ENCODE assay signal across 9 cellular contexts in genomic region chr14:91374897-91375747, GRCh38. TPM values are rescaled to one million over a fixed set of nuclear protein-coding genes. Genes with fewer than 3 reads are reported as not detected.
DNase-seq lines count a peak whose midpoint lies in the region; ATAC-seq, FAIRE-seq and TF ChIP-seq lines count a peak whose summit lies in the region.
"Had no signal": no experiment of that assay in that cellular context is flagged by ENCODE, and none has a peak within 500 bp of the region (broad histone marks: within the 10 kb centered on the region; RNA-seq: fewer than 3 reads in every experiment).

No MANE protein-coding gene starts in this region.

- peak overlapping the region; percentile 76 for H3K4me2 ChIP-seq in Loucy (ENCODE audit: low read depth, low read length, poor library complexity, severe bottlenecking)

- no peaks in the 10 kb centered on the region for H3K27me3 Mint-ChIP-seq in endodermal cell (ENCODE audit: insufficient read depth)

- H3K36me3 Mint-ChIP-seq in endodermal cell (ENCODE audit: low read depth), result peaks cover 5% of the 10 kb centered on the region

- H3K36me3 ChIP-seq in Loucy (ENCODE audit: insufficient read depth, low read length) (peaks cover 18% of the 10 kb centered on the region; the same call in 1 of the 2 replicates), endodermal cell (ENCODE audit: control insufficient read depth, insufficient read depth, low read length) (no peaks in the 10 kb centered on the region)

- H3K9me2 ChIP-seq in Loucy (replicated peaks; ENCODE audit: low read depth, low read length), result no peaks in the 10 kb centered on the region

- ATAC-seq in GM21447 (IDR thresholded peaks at IDR 0.05; ENCODE audit: unreplicated experiment) (no peak), HG03045 (IDR thresholded peaks at IDR 0.05; ENCODE audit: unreplicated experiment) (no peak)
- ATAC-seq: esophagus mucosa had no signal

- POLR2A ChIA-PET in HEK293T (lab: Yijun Ruan, JAX), result no interaction called here

- no peaks in the 10 kb centered on the region for H3K9me3 Mint-ChIP-seq in endodermal cell

- H3K9me3 ChIP-seq in Loucy (ENCODE audit: insufficient read depth, low read depth, low read length) (no peaks in the 10 kb centered on the region), endodermal cell (ENCODE audit: control insufficient read depth, low read length) (no peaks in the 10 kb centered on the region)

- H3K9ac ChIP-seq in Loucy (ENCODE audit: low read depth, low read length, poor library complexity, severe bottlenecking), result no peak overlapping the region
- no peak overlapping the region for H3K9ac ChIP-seq in endodermal cell (ENCODE audit: extremely low read depth, low read length, poor library complexity, severe bottlenecking)

- H3F3A ChIP-seq in Loucy (ENCODE audit: low read depth), result peaks cover 10% of the 10 kb centered on the region; the same call in 1 of the 2 replicates

- peak overlapping the region; percentile 78 for H3K27ac Mint-ChIP-seq in endodermal cell

- WGBS in endodermal cell (ENCODE audit: insufficient coverage in 1 of 2, insufficient read length in 1 of 2), 2 experiments, result 89 to 95% methylated on average over 16 to 28 of the region's 28 CpGs

- H3K27ac ChIP-seq in C4-2B (peak overlapping the region; percentile 76), endodermal cell (ENCODE audit: low read depth, low read length) (peak overlapping the region; percentile 9)

- peaks cover 90% of the 10 kb centered on the region for H4K20me1 ChIP-seq in Loucy (ENCODE audit: insufficient read depth, low read length, poor library complexity, severe bottlenecking)

- peaks cover 56% of the 10 kb centered on the region for H3K4me1 Mint-ChIP-seq in endodermal cell

- peaks cover 89% of the 10 kb centered on the region for H3K79me2 ChIP-seq in Loucy (ENCODE audit: insufficient read depth, low read length)

- no peak for FAIRE-seq in frontal cortex (lab: Jason Lieb, UNC)

- peak; percentile 76 for DNase-seq in RPMI8226
- peak; percentile 73 for DNase-seq in endodermal cell
- DNase-seq in frontal cortex (ENCODE audit: low spot score in 2 of 2), result no peak
- no peak for DNase-seq in HEK293T (ENCODE audit: extremely low spot score)

- TF ChIP-seq CTCF in C4-2B (conservative IDR thresholded peaks at IDR 0.05) (no peak), Loucy (conservative IDR thresholded peaks at IDR 0.05; ENCODE audit: low read length) (no peak), endodermal cell (conservative IDR thresholded peaks at IDR 0.05) (no peak)

- H3K27me3 ChIP-seq in Loucy (ENCODE audit: insufficient read depth, low read length, poor library complexity, severe bottlenecking) (no peaks in the 10 kb centered on the region), endodermal cell (ENCODE audit: control insufficient read depth, insufficient read depth, low read length, poor library complexity, severe bottlenecking) (no peaks in the 10 kb centered on the region)

- no peak overlapping the region for H2AFZ ChIP-seq in Loucy (ENCODE audit: low read length)

- H3K4me1 ChIP-seq in Loucy (ENCODE audit: insufficient read depth, low read length, poor library complexity, severe bottlenecking) (peaks cover 70% of the 10 kb centered on the region), endodermal cell (ENCODE audit: control insufficient read depth, insufficient read depth, low read length) (peaks cover 7% of the 10 kb centered on the region)

- CTCF ChIA-PET in HEK293T (lab: Yijun Ruan, JAX), result interaction anchor here (0.6 kb wide), 1 partner anchor 533 kb away, joined by 3 read pairs; no protein-coding TSS in a partner anchor

- H3K4me3 ChIP-seq in Loucy (ENCODE audit: low read length, poor library complexity, severe bottlenecking) (no peak overlapping the region), endodermal cell (ENCODE audit: low read length) (no peak overlapping the region)

- H3K4me3 Mint-ChIP-seq in endodermal cell, result peak overlapping the region; percentile 10

TF ChIP-seq in HEK293T, 16 proteins besides CTCF, POLR2A, EP300 and RAD21:
- TF ChIP-seq NFRKB (IDR thresholded peaks at IDR 0.05) (no peak), FOXM1 (IDR thresholded peaks at IDR 0.05; ENCODE audit: borderline replicate concordance) (no peak), FOXK2 (IDR thresholded peaks at IDR 0.05) (no peak), SP1 (IDR thresholded peaks at IDR 0.05) (no peak), L3MBTL2 (conservative IDR thresholded peaks at IDR 0.05) (no peak), ZNF384 (IDR thresholded peaks at IDR 0.05) (no peak), PKNOX1 (IDR thresholded peaks at IDR 0.05) (no peak), HDGF (IDR thresholded peaks at IDR 0.05; ENCODE audit: borderline replicate concordance) (no peak), ARNT (IDR thresholded peaks at IDR 0.05) (no peak), SUZ12 (IDR thresholded peaks at IDR 0.05) (no peak), LEF1 (IDR thresholded peaks at IDR 0.05; ENCODE audit: borderline replicate concordance) (no peak), CTBP1 (IDR thresholded peaks at IDR 0.05; ENCODE audit: borderline replicate concordance) (no peak), ELF4 (IDR thresholded peaks at IDR 0.05) (no peak), BHLHE40 (IDR thresholded peaks at IDR 0.05; ENCODE audit: borderline replicate concordance) (no peak), TARDBP (IDR thresholded peaks at IDR 0.05) (no peak), FOXA1 (IDR thresholded peaks at IDR 0.05) (no peak)

RNA-seq across cellular contexts. Expression of gene CCDC88C, which starts 42.5 kb away (rescaled TPM):
- total RNA-seq in endodermal cell (10 to 100 TPM; 50.0 to 50.5 TPM), frontal cortex (22.4 TPM)
- polyA plus RNA-seq in endodermal cell (2013, experiment 1 of 2), result 26.5 TPM
- 22.2 TPM for polyA plus RNA-seq in endodermal cell (2013, experiment 2 of 2)

Comparison
In these comparisons a context has a peak if more than half of its experiments do, and no peak if none do; other contexts are left out.
1. DNase-seq: peak in RPMI8226 (single experiment) and endodermal cell (single experiment); none in frontal cortex (0 of 2) and HEK293T (single experiment).